ENCODE assay signal across 8 cellular contexts in genomic region chr17:31096106-31096436, GRCh38. TPM values are rescaled to one million over a fixed set of nuclear protein-coding genes. Genes with fewer than 3 reads are reported as not detected.
DNase-seq lines count a peak whose midpoint lies in the region; ATAC-seq and TF ChIP-seq lines count a peak whose summit lies in the region.

No MANE protein-coding gene starts in this region.

- H3K4me1 ChIP-seq in ACC112 (ENCODE audit: control insufficient read depth, insufficient read depth, low read length, unreplicated experiment) (peaks cover 4% of the 10 kb centered on the region), mesodermal cell (ENCODE audit: control insufficient read depth, insufficient read depth, low read length, poor library complexity, severe bottlenecking) (peaks cover 13% of the 10 kb centered on the region)

- H3K4me3 Mint-ChIP-seq in brain = peak overlapping the region; percentile 93 to 99 (median 96)

- peaks cover 22% of the 10 kb centered on the region for H3K36me3 Mint-ChIP-seq in brain

- peaks cover 47% of the 10 kb centered on the region for H3K79me2 ChIP-seq in ACC112 (ENCODE audit: control insufficient read depth, insufficient read depth, low read length, unreplicated experiment)

- H3K36me3 ChIP-seq in ACC112 (ENCODE audit: insufficient read depth, low read length) (no peaks in the 10 kb centered on the region), mesodermal cell (ENCODE audit: control insufficient read depth, insufficient read depth, low read length) (peaks cover 10% of the 10 kb centered on the region)

- H3K4me1 Mint-ChIP-seq in brain = peaks cover 44% of the 10 kb centered on the region

- WGBS in mesodermal cell (ENCODE audit: insufficient coverage in 2 of 2), 2 experiments = 12 to 14% methylated on average over 3 to 4 of the region's 5 CpGs

- no peaks in the 10 kb centered on the region for H3K27me3 ChIP-seq in ACC112 (ENCODE audit: insufficient read depth, low read length)

- peaks cover 12% of the 10 kb centered on the region for H3K27me3 Mint-ChIP-seq in brain

- TF ChIP-seq CTCF in HFF-Myc (IDR thresholded peaks at IDR 0.05; ENCODE audit: low read depth, low read length, missing control alignments) = no peak
- TF ChIP-seq CTCF in brain (conservative IDR thresholded peaks at IDR 0.05) = no peak

- no peaks in the 10 kb centered on the region for H3K9me3 Mint-ChIP-seq in brain

- H2AFZ ChIP-seq in ACC112 (ENCODE audit: low read length, unreplicated experiment) = no peak overlapping the region

- H3K4me3 ChIP-seq in ACC112 (ENCODE audit: low read depth, low read length) (peak overlapping the region; percentile 94), HFF-Myc (replicated peaks; ENCODE audit: low read depth, low read length) (peak overlapping the region; percentile 75), mesodermal cell (ENCODE audit: extremely low read depth, insufficient read depth, low read length, poor library complexity, severe bottlenecking) (peak overlapping the region; percentile 93)

- no peak for DNase-seq in HFF-Myc (ENCODE audit: extremely low read depth, low read depth)
- DNase-seq in NCI-H524 (lab: John Stamatoyannopoulos, UW) = no peak
- no peak for DNase-seq in ecto neural progenitor cell (ENCODE audit: low spot score)

- H3K9me3 ChIP-seq in mesodermal cell (ENCODE audit: control insufficient read depth, low read length) = no peaks in the 10 kb centered on the region

- peak overlapping the region; percentile 96 to 99 (median 99) for H3K27ac Mint-ChIP-seq in brain

- ATAC-seq in HG02938 (IDR thresholded peaks at IDR 0.05; ENCODE audit: unreplicated experiment) = no peak
- ATAC-seq in HG03354 (IDR thresholded peaks at IDR 0.05; ENCODE audit: poor library complexity, severe bottlenecking, unreplicated experiment) = no peak

- H3K27ac ChIP-seq in ACC112 (ENCODE audit: low read depth, low read length) (peak overlapping the region; percentile 80; the same call in 1 of the 2 replicates), mesodermal cell (ENCODE audit: low read depth, low read length, severe bottlenecking) (peak overlapping the region; percentile 94)

RNA-seq across cellular contexts. Expression of gene NF1, which starts 1.3 kb away (rescaled TPM):
- 16.0 TPM for polyA plus RNA-seq in brain (ENCODE audit: insufficient read depth, low read depth, low replicate concordance)
- polyA plus RNA-seq in mesodermal cell (2013, experiment 1 of 2) = 34.5 TPM
- polyA plus RNA-seq in mesodermal cell (2013, experiment 2 of 2) = 28.0 TPM
